ENCODE assay signal across 8 cellular contexts in the genomic region with DNA sequence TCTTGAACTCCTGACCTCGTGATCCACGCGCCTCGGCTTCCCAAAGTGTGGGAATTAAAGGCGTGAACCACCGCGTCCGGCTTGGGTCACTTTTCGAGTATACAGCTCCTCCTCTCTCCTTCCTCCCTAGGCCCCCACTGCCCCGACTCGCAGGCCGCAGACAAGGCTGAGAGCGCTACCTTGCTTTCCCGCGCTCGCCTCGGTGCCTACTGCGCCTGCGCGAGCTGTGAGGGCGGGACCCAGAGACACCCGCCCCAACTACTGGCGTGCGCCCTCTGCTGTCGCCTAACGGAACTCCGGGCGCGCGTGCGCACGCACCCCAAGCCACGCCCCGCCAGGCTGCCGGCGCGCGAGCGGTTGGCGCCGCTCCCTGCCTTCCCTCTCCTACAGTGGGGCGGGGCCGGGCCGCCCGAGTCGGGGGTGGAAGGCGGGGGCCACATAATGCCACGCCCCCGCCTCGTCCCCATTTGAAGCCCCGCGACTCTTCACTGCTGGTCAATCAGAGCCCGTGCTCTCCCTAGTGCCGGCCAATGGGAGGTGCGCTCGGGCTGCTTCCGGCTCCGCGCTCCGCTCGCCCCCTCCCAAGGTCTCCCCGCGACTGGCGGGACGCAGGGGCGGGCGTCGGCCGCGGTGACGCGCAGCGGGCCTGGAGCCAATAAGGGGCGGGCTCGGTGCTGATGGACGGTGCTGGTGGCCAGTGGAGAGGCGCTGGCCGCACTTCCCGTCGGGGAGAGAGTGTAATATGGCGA. TPM values are rescaled to one million over a fixed set of nuclear protein-coding genes. Genes with fewer than 3 reads are reported as not detected.
A peak's percentile ranks its signal among the peaks of the same experiment; 100 is the strongest.
DNase-seq lines count a peak whose midpoint lies in the region; ATAC-seq and TF ChIP-seq lines count a peak whose summit lies in the region.

A gene (plus strand): TSS at position 730 of the 749 bp plus-strand sequence. CDS start 13 bp downstream, at position 743.

- ATAC-seq in HG02870 (IDR thresholded peaks at IDR 0.05; ENCODE audit: unreplicated experiment) (peak; percentile 91), heart right ventricle (peak; percentile 97 to 99 (median 98)), upper lobe of left lung (ENCODE audit: low FRiP score in 2 of 2) (peak; percentile 97 to 99)

- 0 to 1% (median 1%) methylated on average over 17 to 81 of the region's 81 CpGs for WGBS in adrenal gland, 4 donors
- 1% methylated on average over 81 of the region's 81 CpGs for WGBS in heart right ventricle, 2 donors
- WGBS in upper lobe of left lung, 2 donors: 2 to 3% methylated on average over 17 to 59 of the region's 81 CpGs

- TF ChIP-seq EP300 in upper lobe of left lung (IDR thresholded peaks at IDR 0.05): peak in 1 of 4 donors; percentile 10

- H3K27me3 ChIP-seq in adrenal gland (no peaks in the 10 kb centered on the region), heart right ventricle (no peaks in the 10 kb centered on the region), upper lobe of left lung (no peaks in the 10 kb centered on the region)

- TF ChIP-seq POLR2A in adrenal gland (IDR thresholded peaks at IDR 0.05) (no peak), upper lobe of left lung (IDR thresholded peaks at IDR 0.05) (no peak)

- H3K36me3 ChIP-seq in adrenal gland (replicated peaks in 1 of 2): no peaks in the 10 kb centered on the region
- peaks cover 0 to 26% (median 0%) of the 10 kb centered on the region in 9 donors for H3K36me3 ChIP-seq in heart right ventricle
- peaks cover 0 to 7% (median 3%) of the 10 kb centered on the region in 4 donors for H3K36me3 ChIP-seq in upper lobe of left lung

- H3K4me3 ChIP-seq in adrenal gland: peak within 1 kb of the TSS; percentile 76 to 97 (median 90)
- peak within 1 kb of the TSS; percentile 64 to 96 (median 83) for H3K4me3 ChIP-seq in heart right ventricle
- peak within 1 kb of the TSS; percentile 68 to 86 (median 74) for H3K4me3 ChIP-seq in upper lobe of left lung

- in situ Hi-C loops in GM13976 (cut with MboI; ENCODE audit: low sequenced_read_pairs, unreplicated experiment): no loop called here

- intact Hi-C loops in adrenal gland (cut with DNase I) (loop anchor here in 1 of 2 donors (5.0 kb wide), 1 partner anchor 39 kb away; no protein-coding TSS in a partner anchor), heart right ventricle (cut with DNase I) (loop anchor here in 8 of 10 donors (2.0 to 10.0 kb wide), 12 partner anchors 34 to 274 kb away; a partner anchor contains a TSS), posterior cingulate gyrus (cut with DNase I) (loop anchor here (1.0 to 2.0 kb wide), 3 partner anchors 35 to 71 kb away; a partner anchor contains a TSS)

- H3K27ac ChIP-seq in adrenal gland (peak within 1 kb of the TSS; percentile 79 to 93 (median 89)), heart right ventricle (peak within 1 kb of the TSS; percentile 68 to 98 (median 92)), upper lobe of left lung (peak within 1 kb of the TSS; percentile 88 to 98 (median 92))

- DNase-seq in GM13976 (ENCODE audit: low spot score): peak; percentile 98
- peak; percentile 100 for DNase-seq in NCI-H146 (lab: John Stamatoyannopoulos, UW)
- DNase-seq in T-helper 1 cell: peak; percentile 96 to 100 (median 98)
- peak; percentile 99 for DNase-seq in adrenal gland
- peak; percentile 99 for DNase-seq in heart right ventricle
- DNase-seq in posterior cingulate gyrus: peak; percentile 97 to 100 (median 99)
- DNase-seq in upper lobe of left lung: peak; percentile 100

- H3K9me3 ChIP-seq in adrenal gland (replicated peaks in 1 of 3): no peaks in the 10 kb centered on the region
- H3K9me3 ChIP-seq in heart right ventricle: no peaks in the 10 kb centered on the region
- H3K9me3 ChIP-seq in upper lobe of left lung: no peaks in the 10 kb centered on the region

- H3K4me1 ChIP-seq in adrenal gland (replicated peaks in 1 of 2) (peaks cover 15 to 47% of the 10 kb centered on the region in 2 donors), heart right ventricle (peaks cover 10 to 50% (median 28%) of the 10 kb centered on the region in 9 donors), upper lobe of left lung (peaks cover 33 to 58% (median 39%) of the 10 kb centered on the region in 4 donors)

- TF ChIP-seq CTCF in GM13976 (IDR thresholded peaks at IDR 0.05; ENCODE audit: borderline replicate concordance, control extremely low read depth, extremely low read depth, insufficient read depth, missing control alignments) (peak; percentile 98), adrenal gland (IDR thresholded peaks at IDR 0.05) (peak; percentile 84 to 100 (median 96)), heart right ventricle (IDR thresholded peaks at IDR 0.05) (peak in 8 of 9 donors; percentile 93 to 99 (median 98)), upper lobe of left lung (IDR thresholded peaks at IDR 0.05) (peak; percentile 99 to 100 (median 100))

RNA-seq across cellular contexts. Expression of the gene that starts here (rescaled TPM):
- 100 to 1,000 TPM in 1 of 8 donors, 10 to 100 TPM in 7; 52.8 to 118 (median 72.2) TPM for total RNA-seq in adrenal gland
- polyA plus RNA-seq in adrenal gland: 100 to 1,000 TPM in 1 of 3 donors, 10 to 100 TPM in 2; 32.0 to 143 (median 34.8) TPM
- 10 to 100 TPM; 16.4 to 47.4 (median 21.0) TPM for total RNA-seq in heart right ventricle
- polyA plus RNA-seq in heart right ventricle: 10 to 100 TPM; 12.1 to 20.6 TPM
- 100 to 1,000 TPM in 1 of 6 donors, 10 to 100 TPM in 5; 29.3 to 117 (median 60.6) TPM for total RNA-seq in upper lobe of left lung

Comparison
In these comparisons a context has a peak if more than half of its experiments do, and no peak if none do; other contexts are left out.
1. Peak in every context shown above with its lines: DNase-seq, ATAC-seq, H3K4me3 ChIP-seq and H3K27ac ChIP-seq.